Comparison of ENCODE assay signal across 26 cellular contexts in genomic region chr4:97952763-97953162, GRCh38.
"Had no signal": no experiment of that assay in that cellular context is flagged by ENCODE, and none has a peak within 500 bp of the region (broad histone marks: within the 10 kb centered on the region; RNA-seq: fewer than 3 reads in every experiment).

No MANE protein-coding gene starts in this region.

- H3K27ac Mint-ChIP-seq: T-cell had no signal

- H3K36me3 ChIP-seq: SJCRH30 had no signal

- H3K4me1 Mint-ChIP-seq: T-cell had no signal

- ATAC-seq: Panc1, Right ventricle myocardium inferior, SK-N-SH treated with all-trans-retinoic acid at 6 μM for 48 hours, T-cell had no signal

- H3K9me3 ChIP-seq: SJCRH30 had no signal

- H3K4me3 ChIP-seq: PC-9, SJCRH30 had no signal

- DNase-seq: Karpas-422, MV-4-11, NCI-H1092, NCI-H1105, NCI-H1417 treated with DMSO at 0.1 percent for 48 hours, NCI-H1436 treated with DMSO at 0.1 percent for 48 hours, NCI-H1694 treated with DMSO at 0.1 percent for 48 hours, NCI-H187 treated with DMSO at 0.1 percent for 48 hours, NCI-H2029, NCI-H2081, NCI-H2227 treated with DMSO at 0.1 percent for 48 hours, NCI-H446 treated with DMSO at 0.1 percent for 48 hours, NCI-H510A, NCI-H526, NCI-H748 treated with DMSO at 0.1 percent for 48 hours, NCI-H82, PC-9, SHP77, SIG-M5, T-cell had no signal

- H3K27ac ChIP-seq: PC-9, RWPE1, SJCRH30, SK-N-MC had no signal

- H3K27me3 ChIP-seq: SJCRH30 had no signal

- H3K4me2 ChIP-seq: PC-9 had no signal

- H3K4me3 Mint-ChIP-seq: T-cell had no signal

- H3K36me3 Mint-ChIP-seq: T-cell had no signal

- H2AFZ ChIP-seq: PC-9 had no signal
